1 cellular context compared by ENCODE assay signal in genomic region chr12:10153271-10154144, GRCh38.
A peak's percentile ranks its signal among the peaks of the same experiment; 100 is the strongest.
TF ChIP-seq lines count a peak whose summit lies in the region.

No MANE protein-coding gene starts in this region.

TF ChIP-seq in HepG2, 621 proteins besides CTCF, POLR2A, EP300 and RAD21 (continued from another document):
- TF ChIP-seq, protein P1, sequence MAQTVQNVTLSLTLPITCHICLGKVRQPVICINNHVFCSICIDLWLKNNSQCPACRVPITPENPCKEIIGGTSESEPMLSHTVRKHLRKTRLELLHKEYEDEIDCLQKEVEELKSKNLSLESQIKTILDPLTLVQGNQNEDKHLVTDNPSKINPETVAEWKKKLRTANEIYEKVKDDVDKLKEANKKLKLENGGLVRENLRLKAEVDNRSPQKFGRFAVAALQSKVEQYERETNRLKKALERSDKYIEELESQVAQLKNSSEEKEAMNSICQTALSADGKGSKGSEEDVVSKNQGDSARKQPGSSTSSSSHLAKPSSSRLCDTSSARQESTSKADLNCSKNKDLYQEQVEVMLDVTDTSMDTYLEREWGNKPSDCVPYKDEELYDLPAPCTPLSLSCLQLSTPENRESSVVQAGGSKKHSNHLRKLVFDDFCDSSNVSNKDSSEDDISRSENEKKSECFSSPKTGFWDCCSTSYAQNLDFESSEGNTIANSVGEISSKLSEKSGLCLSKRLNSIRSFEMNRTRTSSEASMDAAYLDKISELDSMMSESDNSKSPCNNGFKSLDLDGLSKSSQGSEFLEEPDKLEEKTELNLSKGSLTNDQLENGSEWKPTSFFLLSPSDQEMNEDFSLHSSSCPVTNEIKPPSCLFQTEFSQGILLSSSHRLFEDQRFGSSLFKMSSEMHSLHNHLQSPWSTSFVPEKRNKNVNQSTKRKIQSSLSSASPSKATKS (CRISPR knock-in tag; IDR thresholded peaks at IDR 0.05), result no peak
- TF ChIP-seq, protein P2, sequence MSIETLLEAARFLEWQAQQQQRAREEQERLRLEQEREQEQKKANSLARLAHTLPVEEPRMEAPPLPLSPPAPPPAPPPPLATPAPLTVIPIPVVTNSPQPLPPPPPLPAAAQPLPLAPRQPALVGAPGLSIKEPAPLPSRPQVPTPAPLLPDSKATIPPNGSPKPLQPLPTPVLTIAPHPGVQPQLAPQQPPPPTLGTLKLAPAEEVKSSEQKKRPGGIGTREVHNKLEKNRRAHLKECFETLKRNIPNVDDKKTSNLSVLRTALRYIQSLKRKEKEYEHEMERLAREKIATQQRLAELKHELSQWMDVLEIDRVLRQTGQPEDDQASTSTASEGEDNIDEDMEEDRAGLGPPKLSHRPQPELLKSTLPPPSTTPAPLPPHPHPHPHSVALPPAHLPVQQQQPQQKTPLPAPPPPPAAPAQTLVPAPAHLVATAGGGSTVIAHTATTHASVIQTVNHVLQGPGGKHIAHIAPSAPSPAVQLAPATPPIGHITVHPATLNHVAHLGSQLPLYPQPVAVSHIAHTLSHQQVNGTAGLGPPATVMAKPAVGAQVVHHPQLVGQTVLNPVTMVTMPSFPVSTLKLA (IDR thresholded peaks at IDR 0.05), result no peak
- no peak for TF ChIP-seq ZNF773 (CRISPR knock-in tag; IDR thresholded peaks at IDR 0.05; ENCODE audit: borderline replicate concordance)
- no peak for TF ChIP-seq NCOR1 (IDR thresholded peaks at IDR 0.05; ENCODE audit: borderline replicate concordance, low read length)
- no peak for TF ChIP-seq YY1 (IDR thresholded peaks at IDR 0.05; ENCODE audit: insufficient read depth, insufficient replicate concordance, low read depth, low read length)
- no peak for TF ChIP-seq ATM (IDR thresholded peaks at IDR 0.05; ENCODE audit: borderline replicate concordance)
- no peak for TF ChIP-seq ZBTB39 (CRISPR knock-in tag; IDR thresholded peaks at IDR 0.05)
- no peak for TF ChIP-seq PHF8 (CRISPR knock-in tag; IDR thresholded peaks at IDR 0.05)
- no peak for TF ChIP-seq ZNF20 (CRISPR knock-in tag; IDR thresholded peaks at IDR 0.05)
- TF ChIP-seq ADNP (CRISPR knock-in tag; IDR thresholded peaks at IDR 0.05), result no peak
- TF ChIP-seq HNRNPLL (IDR thresholded peaks at IDR 0.05; ENCODE audit: low read depth, low read length, poor library complexity, severe bottlenecking), result peak; percentile 12
- no peak for TF ChIP-seq ZNF446 (CRISPR knock-in tag; IDR thresholded peaks at IDR 0.05)
- no peak for TF ChIP-seq ZNF567 (CRISPR knock-in tag; IDR thresholded peaks at IDR 0.05; ENCODE audit: borderline replicate concordance)
- TF ChIP-seq KDM4B (CRISPR knock-in tag; IDR thresholded peaks at IDR 0.05), result no peak
- no peak for TF ChIP-seq SP1 (IDR thresholded peaks at IDR 0.05)
- TF ChIP-seq SP1 (CRISPR knock-in tag; IDR thresholded peaks at IDR 0.05), result no peak
- TF ChIP-seq STAG1 (CRISPR knock-in tag; IDR thresholded peaks at IDR 0.05), result peak; percentile 48
- TF ChIP-seq, protein P3, sequence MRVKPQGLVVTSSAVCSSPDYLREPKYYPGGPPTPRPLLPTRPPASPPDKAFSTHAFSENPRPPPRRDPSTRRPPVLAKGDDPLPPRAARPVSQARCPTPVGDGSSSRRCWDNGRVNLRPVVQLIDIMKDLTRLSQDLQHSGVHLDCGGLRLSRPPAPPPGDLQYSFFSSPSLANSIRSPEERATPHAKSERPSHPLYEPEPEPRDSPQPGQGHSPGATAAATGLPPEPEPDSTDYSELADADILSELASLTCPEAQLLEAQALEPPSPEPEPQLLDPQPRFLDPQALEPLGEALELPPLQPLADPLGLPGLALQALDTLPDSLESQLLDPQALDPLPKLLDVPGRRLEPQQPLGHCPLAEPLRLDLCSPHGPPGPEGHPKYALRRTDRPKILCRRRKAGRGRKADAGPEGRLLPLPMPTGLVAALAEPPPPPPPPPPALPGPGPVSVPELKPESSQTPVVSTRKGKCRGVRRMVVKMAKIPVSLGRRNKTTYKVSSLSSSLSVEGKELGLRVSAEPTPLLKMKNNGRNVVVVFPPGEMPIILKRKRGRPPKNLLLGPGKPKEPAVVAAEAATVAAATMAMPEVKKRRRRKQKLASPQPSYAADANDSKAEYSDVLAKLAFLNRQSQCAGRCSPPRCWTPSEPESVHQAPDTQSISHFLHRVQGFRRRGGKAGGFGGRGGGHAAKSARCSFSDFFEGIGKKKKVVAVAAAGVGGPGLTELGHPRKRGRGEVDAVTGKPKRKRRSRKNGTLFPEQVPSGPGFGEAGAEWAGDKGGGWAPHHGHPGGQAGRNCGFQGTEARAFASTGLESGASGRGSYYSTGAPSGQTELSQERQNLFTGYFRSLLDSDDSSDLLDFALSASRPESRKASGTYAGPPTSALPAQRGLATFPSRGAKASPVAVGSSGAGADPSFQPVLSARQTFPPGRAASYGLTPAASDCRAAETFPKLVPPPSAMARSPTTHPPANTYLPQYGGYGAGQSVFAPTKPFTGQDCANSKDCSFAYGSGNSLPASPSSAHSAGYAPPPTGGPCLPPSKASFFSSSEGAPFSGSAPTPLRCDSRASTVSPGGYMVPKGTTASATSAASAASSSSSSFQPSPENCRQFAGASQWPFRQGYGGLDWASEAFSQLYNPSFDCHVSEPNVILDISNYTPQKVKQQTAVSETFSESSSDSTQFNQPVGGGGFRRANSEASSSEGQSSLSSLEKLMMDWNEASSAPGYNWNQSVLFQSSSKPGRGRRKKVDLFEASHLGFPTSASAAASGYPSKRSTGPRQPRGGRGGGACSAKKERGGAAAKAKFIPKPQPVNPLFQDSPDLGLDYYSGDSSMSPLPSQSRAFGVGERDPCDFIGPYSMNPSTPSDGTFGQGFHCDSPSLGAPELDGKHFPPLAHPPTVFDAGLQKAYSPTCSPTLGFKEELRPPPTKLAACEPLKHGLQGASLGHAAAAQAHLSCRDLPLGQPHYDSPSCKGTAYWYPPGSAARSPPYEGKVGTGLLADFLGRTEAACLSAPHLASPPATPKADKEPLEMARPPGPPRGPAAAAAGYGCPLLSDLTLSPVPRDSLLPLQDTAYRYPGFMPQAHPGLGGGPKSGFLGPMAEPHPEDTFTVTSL (CRISPR knock-in tag; IDR thresholded peaks at IDR 0.05; ENCODE audit: borderline replicate concordance), result no peak
